ENCODE assay signal across 24 cellular contexts in the genomic region with DNA sequence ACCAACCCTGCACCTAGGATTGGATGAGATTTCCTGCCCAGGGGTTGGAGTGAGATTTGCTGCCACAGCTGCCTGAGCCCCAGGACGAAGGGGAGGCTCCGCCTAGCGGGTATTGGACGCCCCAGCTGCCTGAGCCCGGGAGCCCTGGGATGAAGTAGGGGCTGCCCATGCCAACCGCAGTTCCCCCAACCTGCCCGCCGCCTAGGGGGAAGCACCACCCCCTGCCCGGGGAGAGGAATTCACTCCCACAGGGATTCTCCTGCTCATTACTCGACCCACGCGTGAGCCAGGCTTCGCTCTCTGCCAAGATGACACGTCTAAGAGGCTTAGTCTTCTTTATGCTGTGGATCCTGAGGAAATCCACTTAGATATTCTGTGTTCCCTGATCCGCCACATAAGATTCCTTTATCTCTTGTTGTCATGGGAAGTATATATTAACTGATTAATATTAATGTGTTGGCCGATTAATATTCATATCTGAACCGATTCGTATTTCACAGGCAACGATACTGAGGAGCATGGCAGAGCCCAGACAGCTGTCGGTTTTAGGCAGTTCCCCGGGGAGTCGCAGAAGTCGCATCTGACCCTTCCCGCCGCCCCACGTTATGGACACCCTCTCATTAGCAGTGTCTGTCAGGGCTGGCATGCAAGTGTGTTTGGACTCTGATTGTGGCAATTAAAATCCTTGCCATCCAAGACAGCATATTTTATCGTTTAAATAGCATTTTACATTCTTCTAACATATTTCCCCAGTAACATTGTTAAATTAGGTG.
"Had no signal": no experiment of that assay in that cellular context is flagged by ENCODE, and none has a peak within 500 bp of the region (broad histone marks: within the 10 kb centered on the region; RNA-seq: fewer than 3 reads in every experiment).

No MANE protein-coding gene starts in this region.

- H3K4me3 ChIP-seq: coronary artery, esophagus squamous epithelium, gastrocnemius medialis, heart right ventricle, pancreas, psoas muscle, thyroid gland had no signal

- H3K36me3 Mint-ChIP-seq: natural killer cell had no signal

- H3K27ac Mint-ChIP-seq: activated CD4-positive, alpha-beta memory T cell treated with anti-CD3 and anti-CD28 coated beads, Interleukin-2, amount 10 ng/mL, durations not matched to agents 7 days and 5 days; activated CD4-positive, alpha-beta T cell treated with anti-CD3 and anti-CD28 coated beads, Interleukin-2, amount 10 ng/mL, durations not matched to agents 24 days and 14 days; activated naive CD4-positive, alpha-beta T cell treated with anti-CD3 and anti-CD28 coated beads for 36 hours; activated T-cell treated with anti-CD3 and anti-CD28 coated beads, Interleukin-2, amount 50 U/mL, for 72 hours; natural killer cell; stimulated activated naive CD8-positive, alpha-beta T cell treated with anti-CD3 and anti-CD28 coated beads, Interleukin-15, Interleukin-2, amounts not matched to agents 100 ng/mL and 50 ng/mL, for 24 hours had no signal

- H3K27me3 Mint-ChIP-seq: activated CD4-positive, alpha-beta memory T cell treated with anti-CD3 and anti-CD28 coated beads, Interleukin-2, amount 10 ng/mL, durations not matched to agents 7 days and 5 days; activated CD4-positive, alpha-beta T cell treated with anti-CD3 and anti-CD28 coated beads, Interleukin-2, amount 10 ng/mL, durations not matched to agents 24 days and 14 days; stimulated activated naive CD8-positive, alpha-beta T cell treated with anti-CD3 and anti-CD28 coated beads, Interleukin-15, Interleukin-2, amounts not matched to agents 100 ng/mL and 50 ng/mL, for 24 hours had no signal

- FAIRE-seq: pancreas had no signal

- DNase-seq: activated CD4-positive, alpha-beta memory T cell treated with anti-CD3 and anti-CD28 coated beads, Interleukin-2, amount 10 ng/mL, durations not matched to agents 7 days and 5 days; activated CD4-positive, alpha-beta T cell treated with anti-CD3 and anti-CD28 coated beads, Interleukin-2, amount 10 ng/mL, durations not matched to agents 24 days and 14 days; activated effector memory CD4-positive, alpha-beta T cell treated with Interleukin-2 at 50 U/mL for 16 hours; activated naive CD4-positive, alpha-beta T cell treated with anti-CD3 and anti-CD28 coated beads for 36 hours; activated T-cell treated with anti-CD3 and anti-CD28 coated beads, Interleukin-2, amount 50 U/mL, for 72 hours; amygdala; cerebellar nuclear complex; esophagus squamous epithelium; gastrocnemius medialis; heart right ventricle; islet precursor cell; left cardiac atrium; midbrain; natural killer cell; psoas muscle; right cardiac atrium; stimulated activated CD4-positive, alpha-beta T cell treated with anti-CD3 and anti-CD28 coated beads, Interleukin-12 subunit alpha, Interleukin-12 subunit beta, amount 100 ng/mL, for 4 hours; stimulated activated CD4-positive, alpha-beta T cell treated with anti-CD3 and anti-CD28 coated beads, Interleukin-4, amount 100 ng/mL, for 4 hours; thyroid gland had no signal

- H3K4me1 ChIP-seq: esophagus squamous epithelium, heart right ventricle, pancreas, psoas muscle, thyroid gland had no signal

- H3K27ac ChIP-seq: coronary artery, esophagus squamous epithelium, gastrocnemius medialis, heart right ventricle, neutrophil, pancreas, psoas muscle, thyroid gland had no signal

- H3K36me3 ChIP-seq: esophagus squamous epithelium, gastrocnemius medialis, heart right ventricle, neutrophil, pancreas, thyroid gland had no signal

- H3K9me3 ChIP-seq: esophagus squamous epithelium, gastrocnemius medialis, heart right ventricle, neutrophil, pancreas, psoas muscle, thyroid gland had no signal

- H3K9me3 Mint-ChIP-seq: activated CD4-positive, alpha-beta memory T cell treated with anti-CD3 and anti-CD28 coated beads, Interleukin-2, amount 10 ng/mL, durations not matched to agents 7 days and 5 days; activated CD4-positive, alpha-beta T cell treated with anti-CD3 and anti-CD28 coated beads, Interleukin-2, amount 10 ng/mL, durations not matched to agents 24 days and 14 days; activated naive CD4-positive, alpha-beta T cell treated with anti-CD3 and anti-CD28 coated beads for 36 hours; activated T-cell treated with anti-CD3 and anti-CD28 coated beads, Interleukin-2, amount 50 U/mL, for 72 hours; natural killer cell; stimulated activated naive CD8-positive, alpha-beta T cell treated with anti-CD3 and anti-CD28 coated beads, Interleukin-15, Interleukin-2, amounts not matched to agents 100 ng/mL and 50 ng/mL, for 24 hours had no signal

- H3K27me3 ChIP-seq: neutrophil, pancreas, thyroid gland had no signal

- ATAC-seq: activated CD4-positive, CD25-positive, alpha-beta regulatory T cell treated with anti-CD3 and anti-CD28 coated beads, Interleukin-2, amount 50 U/mL, for 24 hours; activated T-cell treated with anti-CD3 and anti-CD28 coated beads, Interleukin-2, amount 50 U/mL, for 72 hours; gastrocnemius medialis; heart right ventricle; left cardiac atrium; natural killer cell; pancreas; psoas muscle; right cardiac atrium had no signal

- H3K4me3 Mint-ChIP-seq: activated CD4-positive, alpha-beta memory T cell treated with anti-CD3 and anti-CD28 coated beads, Interleukin-2, amount 10 ng/mL, durations not matched to agents 7 days and 5 days; activated CD4-positive, alpha-beta T cell treated with anti-CD3 and anti-CD28 coated beads, Interleukin-2, amount 10 ng/mL, durations not matched to agents 24 days and 14 days; activated naive CD4-positive, alpha-beta T cell treated with anti-CD3 and anti-CD28 coated beads for 36 hours; activated T-cell treated with anti-CD3 and anti-CD28 coated beads, Interleukin-2, amount 50 U/mL, for 72 hours; natural killer cell; stimulated activated naive CD8-positive, alpha-beta T cell treated with anti-CD3 and anti-CD28 coated beads, Interleukin-15, Interleukin-2, amounts not matched to agents 100 ng/mL and 50 ng/mL, for 24 hours had no signal

- H3K4me1 Mint-ChIP-seq: activated CD4-positive, alpha-beta memory T cell treated with anti-CD3 and anti-CD28 coated beads, Interleukin-2, amount 10 ng/mL, durations not matched to agents 7 days and 5 days; activated CD4-positive, alpha-beta T cell treated with anti-CD3 and anti-CD28 coated beads, Interleukin-2, amount 10 ng/mL, durations not matched to agents 24 days and 14 days; natural killer cell had no signal
